Comparison of ENCODE assay signal across 9 cellular contexts in the genomic region with DNA sequence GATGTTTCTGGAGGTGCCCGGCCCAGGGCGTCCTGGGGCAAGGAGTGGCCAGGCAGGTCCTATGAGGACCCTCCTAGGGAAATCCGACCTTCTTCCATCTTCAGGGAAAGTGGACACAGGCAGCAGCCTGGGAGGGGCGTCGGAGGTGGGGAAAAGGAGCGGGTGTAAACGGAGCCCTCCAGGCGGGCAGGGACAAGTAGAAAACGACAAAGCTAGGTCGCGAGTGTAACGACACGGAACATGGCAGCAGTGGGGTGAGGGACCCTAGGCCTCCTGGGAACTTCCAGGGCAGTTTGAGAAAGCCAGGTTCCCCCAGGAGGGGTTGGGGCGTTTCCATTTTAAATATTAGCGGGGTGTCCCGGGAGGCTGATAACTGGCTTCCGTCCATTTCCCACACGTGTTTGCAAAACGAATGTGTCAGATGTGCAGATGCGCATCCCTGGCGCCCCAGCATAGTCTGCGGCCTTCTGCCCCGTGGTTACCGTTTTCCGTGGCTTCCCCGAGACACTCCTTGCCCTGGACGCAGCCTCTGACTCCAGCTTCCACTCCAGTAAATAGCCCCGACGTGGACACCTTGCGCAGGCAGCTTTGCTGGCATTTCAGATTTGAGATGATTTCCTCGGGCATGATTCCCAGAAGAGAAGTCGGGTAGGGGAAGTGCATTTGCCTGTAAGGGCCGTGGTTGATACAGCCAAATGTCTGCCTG. TPM values are rescaled to one million over a fixed set of nuclear protein-coding genes. Genes with fewer than 3 reads are reported as not detected.
A peak's percentile ranks its signal among the peaks of the same experiment; 100 is the strongest.
DNase-seq lines count a peak whose midpoint lies in the region; ATAC-seq and TF ChIP-seq lines count a peak whose summit lies in the region.
"Not testable (repeated sequence)": the region's sequence is repeated elsewhere in the genome, so short reads cannot be mapped to it uniquely, and the experiment has no call there.
"Had no signal": no experiment of that assay in that cellular context is flagged by ENCODE, and none has a peak within 500 bp of the region (broad histone marks: within the 10 kb centered on the region; RNA-seq: fewer than 3 reads in every experiment).

No MANE protein-coding gene starts in this region.

- H3K4me1 Mint-ChIP-seq in T-helper 1 cell treated with Interleukin-12 subunit alpha and Interleukin-12 subunit beta and Interleukin-4 antibody, amounts not matched to agents 30 μg/mL and 1 μg/mL, for 36 hours (ENCODE audit: low read depth); activated naive CD8-positive, alpha-beta T cell (ENCODE audit: low read depth); effector memory CD8-positive, alpha-beta T cell (ENCODE audit: low read depth in 2 of 2): not testable (repeated sequence)
- H3K4me1 Mint-ChIP-seq in nephron progenitor cell = peaks cover 17% of the 10 kb centered on the region
- peaks cover 12 to 31% of the 10 kb centered on the region in 2 donors for H3K4me1 Mint-ChIP-seq in stimulated activated naive B cell treated with anti-CD40 and anti-IgM and Interleukin-4, amounts not matched to agents 10 μg/mL and 1 μg/mL and 100 μg/mL, for 72 hours

- not testable (repeated sequence) for H3K4me1 ChIP-seq in hepatocyte (ENCODE audit: insufficient read depth)

- not testable (repeated sequence) for H3K36me3 ChIP-seq in hepatocyte (replicated peaks; ENCODE audit: insufficient read depth, low read depth)

- H3K9me2 ChIP-seq in hepatocyte (replicated peaks; ENCODE audit: insufficient read depth) = not testable (repeated sequence)

- H3K9me3 Mint-ChIP-seq in T-helper 1 cell treated with Interleukin-12 subunit alpha and Interleukin-12 subunit beta and Interleukin-4 antibody, amounts not matched to agents 30 μg/mL and 1 μg/mL, for 36 hours; activated naive CD8-positive, alpha-beta T cell (ENCODE audit: low read depth); effector memory CD8-positive, alpha-beta T cell; stimulated activated naive B cell treated with anti-CD40 and anti-IgM and Interleukin-4, amounts not matched to agents 10 μg/mL and 1 μg/mL and 100 μg/mL, for 72 hours: not testable (repeated sequence)
- H3K9me3 Mint-ChIP-seq in nephron progenitor cell = peaks cover 28% of the 10 kb centered on the region

- not testable (repeated sequence) for H4K20me1 ChIP-seq in hepatocyte (ENCODE audit: insufficient read depth, poor library complexity, severe bottlenecking)

- H3K36me3 Mint-ChIP-seq in T-helper 1 cell treated with Interleukin-12 subunit alpha and Interleukin-12 subunit beta and Interleukin-4 antibody, amounts not matched to agents 30 μg/mL and 1 μg/mL, for 36 hours (ENCODE audit: low read depth); activated naive CD8-positive, alpha-beta T cell; effector memory CD8-positive, alpha-beta T cell (ENCODE audit: insufficient read depth); nephron progenitor cell (ENCODE audit: low read depth); stimulated activated naive B cell treated with anti-CD40 and anti-IgM and Interleukin-4, amounts not matched to agents 10 μg/mL and 1 μg/mL and 100 μg/mL, for 72 hours: not testable (repeated sequence)

- H3K27ac ChIP-seq in hepatocyte = not testable (repeated sequence)

- not testable (repeated sequence) for TF ChIP-seq CTCF in AG10803 (conservative IDR thresholded peaks at IDR 0.05; ENCODE audit: low read length); hepatocyte (IDR thresholded peaks at IDR 0.05; ENCODE audit: poor library complexity); nephron progenitor cell (IDR thresholded peaks at IDR 0.05)

- H3K4me2 ChIP-seq in hepatocyte = peak overlapping the region; percentile 90

- H3K4me3 Mint-ChIP-seq in T-helper 1 cell treated with Interleukin-12 subunit alpha and Interleukin-12 subunit beta and Interleukin-4 antibody, amounts not matched to agents 30 μg/mL and 1 μg/mL, for 36 hours = peak overlapping the region; percentile 87
- peak overlapping the region; percentile 94 for H3K4me3 Mint-ChIP-seq in activated naive CD8-positive, alpha-beta T cell
- H3K4me3 Mint-ChIP-seq in effector memory CD8-positive, alpha-beta T cell = peak overlapping the region; percentile 80 to 85
- peak overlapping the region; percentile 90 for H3K4me3 Mint-ChIP-seq in nephron progenitor cell
- H3K4me3 Mint-ChIP-seq in stimulated activated naive B cell treated with anti-CD40 and anti-IgM and Interleukin-4, amounts not matched to agents 10 μg/mL and 1 μg/mL and 100 μg/mL, for 72 hours = peak overlapping the region; percentile 89 to 92

- H3K4me3 ChIP-seq in AG10803 (ENCODE audit: low read length) (peak overlapping the region; percentile 26; the same call in 1 of the 2 replicates), hepatocyte (peak overlapping the region; percentile 82)

- H2AFZ ChIP-seq in hepatocyte = peak overlapping the region; percentile 99

- peak; percentile 8 for ATAC-seq in HG03139 (IDR thresholded peaks at IDR 0.05; ENCODE audit: unreplicated experiment)
- ATAC-seq in effector memory CD8-positive, alpha-beta T cell (replicated peaks); stimulated activated naive B cell treated with anti-CD40 and anti-IgM and Interleukin-4, amounts not matched to agents 10 μg/mL and 1 μg/mL and 100 μg/mL, for 72 hours (replicated peaks): not testable (repeated sequence)

- peaks cover 12% of the 10 kb centered on the region for H3K27me3 Mint-ChIP-seq in T-helper 1 cell treated with Interleukin-12 subunit alpha and Interleukin-12 subunit beta and Interleukin-4 antibody, amounts not matched to agents 30 μg/mL and 1 μg/mL, for 36 hours (ENCODE audit: low read depth)
- not testable (repeated sequence) for H3K27me3 Mint-ChIP-seq in activated naive CD8-positive, alpha-beta T cell; effector memory CD8-positive, alpha-beta T cell; stimulated activated naive B cell treated with anti-CD40 and anti-IgM and Interleukin-4, amounts not matched to agents 10 μg/mL and 1 μg/mL and 100 μg/mL, for 72 hours
- peaks cover 77% of the 10 kb centered on the region for H3K27me3 Mint-ChIP-seq in nephron progenitor cell (ENCODE audit: low read depth, poor library complexity)

- not testable (repeated sequence) for DNase-seq in AG10803 (ENCODE audit: low read depth); effector memory CD8-positive, alpha-beta T cell; hepatocyte (ENCODE audit: low spot score); nephron progenitor cell; stimulated activated naive B cell treated with anti-CD40 and anti-IgM and Interleukin-4, amounts not matched to agents 10 μg/mL and 1 μg/mL and 100 μg/mL, for 72 hours

- not testable (repeated sequence) for H3K27ac Mint-ChIP-seq in T-helper 1 cell treated with Interleukin-12 subunit alpha and Interleukin-12 subunit beta and Interleukin-4 antibody, amounts not matched to agents 30 μg/mL and 1 μg/mL, for 36 hours; activated naive CD8-positive, alpha-beta T cell; nephron progenitor cell; stimulated activated naive B cell treated with anti-CD40 and anti-IgM and Interleukin-4, amounts not matched to agents 10 μg/mL and 1 μg/mL and 100 μg/mL, for 72 hours
- peak overlapping the region; percentile 29 to 80 for H3K27ac Mint-ChIP-seq in effector memory CD8-positive, alpha-beta T cell

- not testable (repeated sequence) for H3K79me2 ChIP-seq in hepatocyte

- WGBS in hepatocyte (ENCODE audit: low lambda C conversion rate, missing lambda C conversion rate) = 71% methylated on average over 31 of the region's 33 CpGs

- H3K27me3 ChIP-seq in hepatocyte = not testable (repeated sequence)

- not testable (repeated sequence) for H3K9me3 ChIP-seq in hepatocyte (ENCODE audit: low read depth)

RNA-seq across cellular contexts. Expression of gene MAP2K3, which starts 39.0 kb away (rescaled TPM):
- 16.1 and 21.8 TPM in 2 replicates for total RNA-seq in hepatocyte
- polyA plus RNA-seq in hepatocyte = 58.4 and 62.4 TPM in 2 replicates

RNA-seq across cellular contexts. Expression of gene KCNJ12, which starts 52.6 kb away (rescaled TPM):
- total RNA-seq in hepatocyte = 0.73 and 0.88 TPM in 2 replicates
- 0.15 and 0.18 TPM in 2 replicates for polyA plus RNA-seq in hepatocyte
- total RNA-seq: lung microvascular endothelial cell had no signal
